ENCODE assay signal across 1 cellular context in the genomic region with DNA sequence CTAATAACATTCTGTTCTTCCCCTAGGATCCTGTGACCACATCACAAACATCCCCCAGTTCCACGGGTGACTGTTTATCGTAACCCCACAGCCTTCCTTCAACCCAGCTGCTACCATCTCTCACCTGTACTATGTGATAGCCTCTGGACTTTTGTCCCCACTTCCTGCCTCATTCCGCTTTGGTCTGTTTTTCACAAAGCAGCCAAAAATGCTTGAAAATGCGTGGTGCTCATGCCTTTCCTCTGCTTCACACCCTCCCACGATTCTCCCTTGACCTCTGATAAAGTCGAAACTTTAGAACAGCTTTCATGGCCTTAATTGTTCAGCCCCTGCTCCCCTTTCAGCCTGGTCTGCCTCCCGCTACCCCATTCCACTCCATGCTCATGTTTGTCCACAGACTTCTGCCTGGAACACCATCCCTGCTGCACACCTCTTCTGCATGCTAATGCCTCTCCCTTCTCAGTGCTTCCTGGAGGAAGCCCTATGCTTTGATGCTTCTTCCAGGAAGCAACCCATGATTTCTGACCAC.
A peak's percentile ranks its signal among the peaks of the same experiment; 100 is the strongest.
TF ChIP-seq lines count a peak whose summit lies in the region.

No MANE protein-coding gene starts in this region.

TF ChIP-seq in HepG2, 621 proteins besides CTCF, POLR2A, EP300 and RAD21 (continued from another document and continues in another):
- TF ChIP-seq, protein P1, sequence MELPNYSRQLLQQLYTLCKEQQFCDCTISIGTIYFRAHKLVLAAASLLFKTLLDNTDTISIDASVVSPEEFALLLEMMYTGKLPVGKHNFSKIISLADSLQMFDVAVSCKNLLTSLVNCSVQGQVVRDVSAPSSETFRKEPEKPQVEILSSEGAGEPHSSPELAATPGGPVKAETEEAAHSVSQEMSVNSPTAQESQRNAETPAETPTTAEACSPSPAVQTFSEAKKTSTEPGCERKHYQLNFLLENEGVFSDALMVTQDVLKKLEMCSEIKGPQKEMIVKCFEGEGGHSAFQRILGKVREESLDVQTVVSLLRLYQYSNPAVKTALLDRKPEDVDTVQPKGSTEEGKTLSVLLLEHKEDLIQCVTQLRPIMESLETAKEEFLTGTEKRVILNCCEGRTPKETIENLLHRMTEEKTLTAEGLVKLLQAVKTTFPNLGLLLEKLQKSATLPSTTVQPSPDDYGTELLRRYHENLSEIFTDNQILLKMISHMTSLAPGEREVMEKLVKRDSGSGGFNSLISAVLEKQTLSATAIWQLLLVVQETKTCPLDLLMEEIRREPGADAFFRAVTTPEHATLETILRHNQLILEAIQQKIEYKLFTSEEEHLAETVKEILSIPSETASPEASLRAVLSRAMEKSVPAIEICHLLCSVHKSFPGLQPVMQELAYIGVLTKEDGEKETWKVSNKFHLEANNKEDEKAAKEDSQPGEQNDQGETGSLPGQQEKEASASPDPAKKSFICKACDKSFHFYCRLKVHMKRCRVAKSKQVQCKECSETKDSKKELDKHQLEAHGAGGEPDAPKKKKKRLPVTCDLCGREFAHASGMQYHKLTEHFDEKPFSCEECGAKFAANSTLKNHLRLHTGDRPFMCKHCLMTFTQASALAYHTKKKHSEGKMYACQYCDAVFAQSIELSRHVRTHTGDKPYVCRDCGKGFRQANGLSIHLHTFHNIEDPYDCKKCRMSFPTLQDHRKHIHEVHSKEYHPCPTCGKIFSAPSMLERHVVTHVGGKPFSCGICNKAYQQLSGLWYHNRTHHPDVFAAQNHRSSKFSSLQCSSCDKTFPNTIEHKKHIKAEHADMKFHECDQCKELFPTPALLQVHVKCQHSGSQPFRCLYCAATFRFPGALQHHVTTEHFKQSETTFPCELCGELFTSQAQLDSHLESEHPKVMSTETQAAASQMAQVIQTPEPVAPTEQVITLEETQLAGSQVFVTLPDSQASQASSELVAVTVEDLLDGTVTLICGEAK (IDR thresholded peaks at IDR 0.05): no peak
- TF ChIP-seq, protein P1 (CRISPR knock-in tag; IDR thresholded peaks at IDR 0.05): peak; percentile 69; the same call in 1 of the 2 replicates
- TF ChIP-seq, protein P2, sequence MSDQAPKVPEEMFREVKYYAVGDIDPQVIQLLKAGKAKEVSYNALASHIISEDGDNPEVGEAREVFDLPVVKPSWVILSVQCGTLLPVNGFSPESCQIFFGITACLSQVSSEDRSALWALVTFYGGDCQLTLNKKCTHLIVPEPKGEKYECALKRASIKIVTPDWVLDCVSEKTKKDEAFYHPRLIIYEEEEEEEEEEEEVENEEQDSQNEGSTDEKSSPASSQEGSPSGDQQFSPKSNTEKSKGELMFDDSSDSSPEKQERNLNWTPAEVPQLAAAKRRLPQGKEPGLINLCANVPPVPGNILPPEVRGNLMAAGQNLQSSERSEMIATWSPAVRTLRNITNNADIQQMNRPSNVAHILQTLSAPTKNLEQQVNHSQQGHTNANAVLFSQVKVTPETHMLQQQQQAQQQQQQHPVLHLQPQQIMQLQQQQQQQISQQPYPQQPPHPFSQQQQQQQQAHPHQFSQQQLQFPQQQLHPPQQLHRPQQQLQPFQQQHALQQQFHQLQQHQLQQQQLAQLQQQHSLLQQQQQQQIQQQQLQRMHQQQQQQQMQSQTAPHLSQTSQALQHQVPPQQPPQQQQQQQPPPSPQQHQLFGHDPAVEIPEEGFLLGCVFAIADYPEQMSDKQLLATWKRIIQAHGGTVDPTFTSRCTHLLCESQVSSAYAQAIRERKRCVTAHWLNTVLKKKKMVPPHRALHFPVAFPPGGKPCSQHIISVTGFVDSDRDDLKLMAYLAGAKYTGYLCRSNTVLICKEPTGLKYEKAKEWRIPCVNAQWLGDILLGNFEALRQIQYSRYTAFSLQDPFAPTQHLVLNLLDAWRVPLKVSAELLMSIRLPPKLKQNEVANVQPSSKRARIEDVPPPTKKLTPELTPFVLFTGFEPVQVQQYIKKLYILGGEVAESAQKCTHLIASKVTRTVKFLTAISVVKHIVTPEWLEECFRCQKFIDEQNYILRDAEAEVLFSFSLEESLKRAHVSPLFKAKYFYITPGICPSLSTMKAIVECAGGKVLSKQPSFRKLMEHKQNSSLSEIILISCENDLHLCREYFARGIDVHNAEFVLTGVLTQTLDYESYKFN (CRISPR knock-in tag; conservative IDR thresholded peaks at IDR 0.05): peak; percentile 88
- peak; percentile 59; the same call in 1 of the 2 replicates for TF ChIP-seq ZNF605 (CRISPR knock-in tag; IDR thresholded peaks at IDR 0.05)
- no peak for TF ChIP-seq ZFP41 (CRISPR knock-in tag; IDR thresholded peaks at IDR 0.05; ENCODE audit: borderline replicate concordance)
- peak; percentile 69 for TF ChIP-seq SOX5 (CRISPR knock-in tag; IDR thresholded peaks at IDR 0.05; ENCODE audit: borderline replicate concordance)
- peak; percentile 69 for TF ChIP-seq GATAD2A (CRISPR knock-in tag; IDR thresholded peaks at IDR 0.05)
- TF ChIP-seq, protein P3, sequence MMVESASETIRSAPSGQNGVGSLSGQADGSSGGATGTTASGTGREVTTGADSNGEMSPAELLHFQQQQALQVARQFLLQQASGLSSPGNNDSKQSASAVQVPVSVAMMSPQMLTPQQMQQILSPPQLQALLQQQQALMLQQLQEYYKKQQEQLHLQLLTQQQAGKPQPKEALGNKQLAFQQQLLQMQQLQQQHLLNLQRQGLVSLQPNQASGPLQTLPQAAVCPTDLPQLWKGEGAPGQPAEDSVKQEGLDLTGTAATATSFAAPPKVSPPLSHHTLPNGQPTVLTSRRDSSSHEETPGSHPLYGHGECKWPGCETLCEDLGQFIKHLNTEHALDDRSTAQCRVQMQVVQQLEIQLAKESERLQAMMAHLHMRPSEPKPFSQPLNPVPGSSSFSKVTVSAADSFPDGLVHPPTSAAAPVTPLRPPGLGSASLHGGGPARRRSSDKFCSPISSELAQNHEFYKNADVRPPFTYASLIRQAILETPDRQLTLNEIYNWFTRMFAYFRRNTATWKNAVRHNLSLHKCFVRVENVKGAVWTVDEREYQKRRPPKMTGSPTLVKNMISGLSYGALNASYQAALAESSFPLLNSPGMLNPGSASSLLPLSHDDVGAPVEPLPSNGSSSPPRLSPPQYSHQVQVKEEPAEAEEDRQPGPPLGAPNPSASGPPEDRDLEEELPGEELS (CRISPR knock-in tag; IDR thresholded peaks at IDR 0.05): peak; percentile 75
- TF ChIP-seq ELF4 (CRISPR knock-in tag; IDR thresholded peaks at IDR 0.05; ENCODE audit: borderline replicate concordance): 0 out of 2 replicates have a peak, but pooled peaks have one; percentile 36
- TF ChIP-seq, protein P4, sequence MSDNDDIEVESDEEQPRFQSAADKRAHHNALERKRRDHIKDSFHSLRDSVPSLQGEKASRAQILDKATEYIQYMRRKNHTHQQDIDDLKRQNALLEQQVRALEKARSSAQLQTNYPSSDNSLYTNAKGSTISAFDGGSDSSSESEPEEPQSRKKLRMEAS (IDR thresholded peaks at IDR 0.05): peak; percentile 54; the same call in 1 of the 2 replicates
- no peak for TF ChIP-seq ZNF883 (CRISPR knock-in tag; IDR thresholded peaks at IDR 0.05; ENCODE audit: not compliant biosample characterization)
- peak; percentile 42; the same call in 1 of the 2 replicates for TF ChIP-seq FOSL2 (CRISPR knock-in tag; IDR thresholded peaks at IDR 0.05)
- peak; percentile 86 for TF ChIP-seq ZBTB38 (CRISPR knock-in tag; IDR thresholded peaks at IDR 0.05)
- TF ChIP-seq FIP1L1 (IDR thresholded peaks at IDR 0.05; ENCODE audit: borderline replicate concordance, insufficient read depth, low read depth, low read length): no peak
- TF ChIP-seq ELF3 (CRISPR knock-in tag; IDR thresholded peaks at IDR 0.05): peak; percentile 85
- peak; percentile 82 for TF ChIP-seq MED1 (CRISPR knock-in tag; IDR thresholded peaks at IDR 0.05)
- 0 out of 2 replicates have a peak, but pooled peaks have one; percentile 52 for TF ChIP-seq KDM4B (CRISPR knock-in tag; IDR thresholded peaks at IDR 0.05)
- no peak for TF ChIP-seq SOX13 (IDR thresholded peaks at IDR 0.05)
- peak in 1 of 2 experiments; percentile 53; a peak in 2 of 4 replicates for TF ChIP-seq SOX13 (CRISPR knock-in tag; conservative IDR thresholded peaks at IDR 0.05 in 1 of 2, IDR thresholded peaks at IDR 0.05 in 1 of 2)
- TF ChIP-seq ZNF264 (CRISPR knock-in tag; IDR thresholded peaks at IDR 0.05): no peak
- TF ChIP-seq ZBTB21 (CRISPR knock-in tag; IDR thresholded peaks at IDR 0.05): no peak
- no peak for TF ChIP-seq ZNF33B (CRISPR knock-in tag; IDR thresholded peaks at IDR 0.05)
- TF ChIP-seq, protein P5, sequence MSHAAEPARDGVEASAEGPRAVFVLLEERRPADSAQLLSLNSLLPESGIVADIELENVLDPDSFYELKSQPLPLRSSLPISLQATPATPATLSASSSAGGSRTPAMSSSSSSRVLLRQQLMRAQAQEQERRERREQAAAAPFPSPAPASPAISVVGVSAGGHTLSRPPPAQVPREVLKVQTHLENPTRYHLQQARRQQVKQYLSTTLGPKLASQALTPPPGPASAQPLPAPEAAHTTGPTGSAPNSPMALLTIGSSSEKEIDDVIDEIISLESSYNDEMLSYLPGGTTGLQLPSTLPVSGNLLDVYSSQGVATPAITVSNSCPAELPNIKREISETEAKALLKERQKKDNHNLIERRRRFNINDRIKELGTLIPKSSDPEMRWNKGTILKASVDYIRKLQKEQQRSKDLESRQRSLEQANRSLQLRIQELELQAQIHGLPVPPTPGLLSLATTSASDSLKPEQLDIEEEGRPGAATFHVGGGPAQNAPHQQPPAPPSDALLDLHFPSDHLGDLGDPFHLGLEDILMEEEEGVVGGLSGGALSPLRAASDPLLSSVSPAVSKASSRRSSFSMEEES (CRISPR knock-in tag; IDR thresholded peaks at IDR 0.05): no peak
- peak; percentile 72 for TF ChIP-seq ZMYM3 (CRISPR knock-in tag; IDR thresholded peaks at IDR 0.05)
- peak; percentile 43; the same call in 1 of the 2 replicates for TF ChIP-seq ERF (CRISPR knock-in tag; IDR thresholded peaks at IDR 0.05)
- TF ChIP-seq EEA1 (CRISPR knock-in tag; IDR thresholded peaks at IDR 0.05; ENCODE audit: borderline replicate concordance): no peak
- peak; percentile 63; the same call in 1 of the 2 replicates for TF ChIP-seq MIER3 (CRISPR knock-in tag; IDR thresholded peaks at IDR 0.05; ENCODE audit: borderline replicate concordance)
- TF ChIP-seq, protein P6, sequence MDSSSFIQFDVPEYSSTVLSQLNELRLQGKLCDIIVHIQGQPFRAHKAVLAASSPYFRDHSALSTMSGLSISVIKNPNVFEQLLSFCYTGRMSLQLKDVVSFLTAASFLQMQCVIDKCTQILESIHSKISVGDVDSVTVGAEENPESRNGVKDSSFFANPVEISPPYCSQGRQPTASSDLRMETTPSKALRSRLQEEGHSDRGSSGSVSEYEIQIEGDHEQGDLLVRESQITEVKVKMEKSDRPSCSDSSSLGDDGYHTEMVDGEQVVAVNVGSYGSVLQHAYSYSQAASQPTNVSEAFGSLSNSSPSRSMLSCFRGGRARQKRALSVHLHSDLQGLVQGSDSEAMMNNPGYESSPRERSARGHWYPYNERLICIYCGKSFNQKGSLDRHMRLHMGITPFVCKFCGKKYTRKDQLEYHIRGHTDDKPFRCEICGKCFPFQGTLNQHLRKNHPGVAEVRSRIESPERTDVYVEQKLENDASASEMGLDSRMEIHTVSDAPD (CRISPR knock-in tag; IDR thresholded peaks at IDR 0.05): 0 out of 2 replicates have a peak, but pooled peaks have one; percentile 26
- peak; percentile 52 for TF ChIP-seq FOXA3 (CRISPR knock-in tag; IDR thresholded peaks at IDR 0.05)
- 0 out of 2 replicates have a peak, but pooled peaks have one; percentile 31 for TF ChIP-seq DMAP1 (CRISPR knock-in tag; IDR thresholded peaks at IDR 0.05)
- TF ChIP-seq SUZ12 (IDR thresholded peaks at IDR 0.05; ENCODE audit: low read depth, low read length): no peak
- no peak for TF ChIP-seq ZNF549 (CRISPR knock-in tag; IDR thresholded peaks at IDR 0.05)
- TF ChIP-seq HNF4G (IDR thresholded peaks at IDR 0.05; ENCODE audit: borderline replicate concordance, low read depth, low read length): peak; percentile 67; the same call in 1 of the 2 replicates
- peak; percentile 63; the same call in 1 of the 2 replicates for TF ChIP-seq HNF4G (CRISPR knock-in tag; IDR thresholded peaks at IDR 0.05; ENCODE audit: borderline replicate concordance, low read depth)
- 0 out of 2 replicates have a peak, but pooled peaks have one; percentile 30 for TF ChIP-seq ZMYM2 (CRISPR knock-in tag; IDR thresholded peaks at IDR 0.05)
- no peak for TF ChIP-seq ZNF207 (IDR thresholded peaks at IDR 0.05; ENCODE audit: borderline replicate concordance)
- TF ChIP-seq LCORL (IDR thresholded peaks at IDR 0.05): peak; percentile 22; the same call in 1 of the 2 replicates
- peak; percentile 96 for TF ChIP-seq LCORL (CRISPR knock-in tag; IDR thresholded peaks at IDR 0.05)
- TF ChIP-seq, protein P7, sequence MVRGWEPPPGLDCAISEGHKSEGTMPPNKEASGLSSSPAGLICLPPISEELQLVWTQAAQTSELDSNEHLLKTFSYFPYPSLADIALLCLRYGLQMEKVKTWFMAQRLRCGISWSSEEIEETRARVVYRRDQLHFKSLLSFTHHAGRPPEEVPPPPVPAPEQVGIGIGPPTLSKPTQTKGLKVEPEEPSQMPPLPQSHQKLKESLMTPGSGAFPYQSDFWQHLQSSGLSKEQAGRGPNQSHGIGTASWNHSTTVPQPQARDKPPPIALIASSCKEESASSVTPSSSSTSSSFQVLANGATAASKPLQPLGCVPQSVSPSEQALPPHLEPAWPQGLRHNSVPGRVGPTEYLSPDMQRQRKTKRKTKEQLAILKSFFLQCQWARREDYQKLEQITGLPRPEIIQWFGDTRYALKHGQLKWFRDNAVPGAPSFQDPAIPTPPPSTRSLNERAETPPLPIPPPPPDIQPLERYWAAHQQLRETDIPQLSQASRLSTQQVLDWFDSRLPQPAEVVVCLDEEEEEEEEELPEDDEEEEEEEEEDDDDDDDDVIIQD (CRISPR knock-in tag; IDR thresholded peaks at IDR 0.05; ENCODE audit: low read depth): peak; percentile 65
- TF ChIP-seq ZNF350 (CRISPR knock-in tag; IDR thresholded peaks at IDR 0.05; ENCODE audit: borderline replicate concordance, low read depth): peak; percentile 47; the same call in 1 of the 2 replicates
